In the genomic region with DNA sequence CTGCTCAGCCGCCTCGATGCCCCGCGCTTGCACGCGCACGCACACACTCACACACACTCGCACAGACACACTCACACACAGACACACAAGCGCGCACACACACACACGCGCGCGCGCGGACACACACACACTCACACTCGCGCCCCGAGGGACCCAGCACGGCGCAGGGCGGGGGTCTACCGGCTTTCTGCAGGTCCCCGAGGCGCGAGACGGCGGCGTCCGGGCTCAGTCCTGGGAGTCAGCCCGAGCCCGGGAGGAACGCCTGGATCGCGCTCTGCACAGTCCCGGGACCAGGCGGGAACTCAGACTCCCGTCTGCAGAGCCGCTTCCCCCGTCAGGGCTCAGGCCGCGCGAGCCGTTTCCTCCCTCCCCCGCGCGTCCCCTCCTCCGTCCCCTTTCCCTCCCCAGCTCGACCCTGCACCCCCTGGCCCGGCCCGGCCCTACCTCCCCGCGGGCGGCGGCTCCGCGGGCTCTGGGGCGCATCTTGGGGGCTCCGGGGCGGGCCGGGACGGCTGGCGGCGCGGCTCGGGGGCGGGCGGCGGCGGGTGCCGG, we compare ENCODE assay signal across 8 cellular contexts. TPM values are rescaled to one million over a fixed set of nuclear protein-coding genes. Genes with fewer than 3 reads are reported as not detected.
DNase-seq lines count a peak whose midpoint lies in the region; ATAC-seq, FAIRE-seq and TF ChIP-seq lines count a peak whose summit lies in the region.

No MANE protein-coding gene starts in this region.

- no peak overlapping the region for H3K27ac Mint-ChIP-seq in CD4-positive, alpha-beta T cell
- H3K27ac Mint-ChIP-seq in astrocyte (ENCODE audit: unreplicated experiment), result peak overlapping the region; percentile 99

- POLR2A ChIA-PET in CD4-positive, alpha-beta T cell (lab: Charles Lee), result interaction anchor here (1.0 kb wide), 1 partner anchor 162 kb away, joined by 3 read pairs; no protein-coding TSS in a partner anchor

- no peak for DNase-seq in CD4-positive, alpha-beta T cell
- DNase-seq in HK-2 (ENCODE audit: unreplicated experiment) (peak; percentile 40), astrocyte (ENCODE audit: low read depth) (peak; percentile 31), skeletal muscle cell (ENCODE audit: low read depth) (no peak), LoVo (ENCODE audit: low spot score) (no peak), RCC 7860 (ENCODE audit: low spot score) (no peak)

- FAIRE-seq in astrocyte (lab: Jason Lieb, UNC) (no peak), RCC 7860 (lab: Jason Lieb, UNC) (no peak)

- H3K4me2 ChIP-seq in astrocyte (ENCODE audit: low read length), result peak overlapping the region; percentile 85

- H3K4me1 ChIP-seq in astrocyte (ENCODE audit: insufficient read depth, low read length) (peaks cover 30% of the 10 kb centered on the region), iPS-15b (ENCODE audit: control insufficient read depth, insufficient read depth, low read length) (peaks cover 13% of the 10 kb centered on the region)

- H2AFZ ChIP-seq in astrocyte (ENCODE audit: low read depth, low read length), result peak overlapping the region; percentile 65

- peak overlapping the region; percentile 70 for H3K4me3 ChIP-seq in astrocyte (ENCODE audit: insufficient read depth, low read depth, low read length)
- H3K4me3 ChIP-seq in iPS-15b (ENCODE audit: low read depth, low read length), result peak overlapping the region; percentile 54
- H3K4me3 ChIP-seq in skeletal muscle cell (ENCODE audit: low read depth, low read length), result peak overlapping the region; percentile 58

- H3K9ac ChIP-seq in astrocyte (ENCODE audit: low read length), result peak overlapping the region; percentile 88
- H3K9ac ChIP-seq in iPS-15b (ENCODE audit: low read depth, low read length), result no peak overlapping the region

- no peak overlapping the region for H3K27ac ChIP-seq in CD4-positive, alpha-beta T cell (ENCODE audit: low read depth, low read length)
- H3K27ac ChIP-seq in astrocyte (ENCODE audit: low read depth, low read length), result peak overlapping the region; percentile 76

- intact Hi-C loops in CD4-positive, alpha-beta T cell (cut with DNase I, micrococcal nuclease), result no loop called here

- H3K27me3 ChIP-seq in CD4-positive, alpha-beta T cell (ENCODE audit: control insufficient read depth, insufficient read depth, low read length), result peaks cover 56% of the 10 kb centered on the region
- H3K27me3 ChIP-seq in astrocyte (ENCODE audit: insufficient read depth, low read length) (no peaks in the 10 kb centered on the region), iPS-15b (ENCODE audit: control insufficient read depth, insufficient read depth, low read length) (peaks cover 20% of the 10 kb centered on the region)

- CTCF ChIA-PET in CD4-positive, alpha-beta T cell (lab: Charles Lee), result no interaction called here

- ATAC-seq in CD4-positive, alpha-beta T cell (ENCODE audit: poor library complexity), result no peak
- no peak for ATAC-seq in GM19035 (IDR thresholded peaks at IDR 0.05; ENCODE audit: unreplicated experiment)

- H3K36me3 ChIP-seq in astrocyte (ENCODE audit: insufficient read depth, low read length) (peaks cover 4% of the 10 kb centered on the region), iPS-15b (ENCODE audit: control insufficient read depth, insufficient read depth, low read length) (no peaks in the 10 kb centered on the region)

- peaks cover 75% of the 10 kb centered on the region for H3K27me3 Mint-ChIP-seq in CD4-positive, alpha-beta T cell
- peaks cover 5% of the 10 kb centered on the region for H3K27me3 Mint-ChIP-seq in astrocyte (ENCODE audit: low read depth, unreplicated experiment)

- H3K36me3 Mint-ChIP-seq in CD4-positive, alpha-beta T cell (ENCODE audit: low read depth), result no peaks in the 10 kb centered on the region
- peaks cover 6% of the 10 kb centered on the region for H3K36me3 Mint-ChIP-seq in astrocyte (ENCODE audit: low read depth, unreplicated experiment)

- H3K4me1 Mint-ChIP-seq in CD4-positive, alpha-beta T cell (ENCODE audit: low read depth), result peaks cover 11% of the 10 kb centered on the region
- H3K4me1 Mint-ChIP-seq in astrocyte (ENCODE audit: low read depth, unreplicated experiment), result peaks cover 30% of the 10 kb centered on the region

- no peaks in the 10 kb centered on the region for H3K9me3 Mint-ChIP-seq in CD4-positive, alpha-beta T cell
- H3K9me3 Mint-ChIP-seq in astrocyte (ENCODE audit: unreplicated experiment), result peaks cover 2% of the 10 kb centered on the region

- peaks cover 13% of the 10 kb centered on the region for H4K20me1 ChIP-seq in astrocyte (ENCODE audit: insufficient read depth, low read length)

- TF ChIP-seq CTCF in CD4-positive, alpha-beta T cell (IDR thresholded peaks at IDR 0.05), result no peak
- no peak for TF ChIP-seq CTCF in astrocyte (IDR thresholded peaks at IDR 0.05; ENCODE audit: insufficient read depth, low read depth, low read length)

- no peaks in the 10 kb centered on the region for H3K9me3 ChIP-seq in CD4-positive, alpha-beta T cell (ENCODE audit: control insufficient read depth, low read length)
- H3K9me3 ChIP-seq in astrocyte (ENCODE audit: insufficient read depth, low read depth, low read length) (no peaks in the 10 kb centered on the region), iPS-15b (ENCODE audit: control insufficient read depth, insufficient read depth, low read length) (no peaks in the 10 kb centered on the region)

- peaks cover 36% of the 10 kb centered on the region for H3K79me2 ChIP-seq in astrocyte (ENCODE audit: insufficient read depth, low read length)

- peak overlapping the region; percentile 88 for H3K4me3 Mint-ChIP-seq in CD4-positive, alpha-beta T cell
- H3K4me3 Mint-ChIP-seq in astrocyte (ENCODE audit: unreplicated experiment), result peak overlapping the region; percentile 100

RNA-seq across cellular contexts. Expression of gene DENND2A, which starts 0.5 kb away (rescaled TPM):
- total RNA-seq in CD4-positive, alpha-beta T cell, result not detected
- total RNA-seq in astrocyte, result 41.7 and 42.1 TPM in 2 replicates

RNA-seq across cellular contexts. Expression of gene ADCK2, which starts 32.6 kb away (rescaled TPM):
- 10 to 100 TPM; 14.8 to 15.7 TPM for total RNA-seq in CD4-positive, alpha-beta T cell
- total RNA-seq in astrocyte, result 11.5 and 12.4 TPM in 2 replicates

RNA-seq across cellular contexts. Expression of gene NDUFB2, which starts 56.4 kb away (rescaled TPM):
- total RNA-seq in CD4-positive, alpha-beta T cell, result 10 to 100 TPM; 73.7 to 84.4 TPM
- 218 and 254 TPM in 2 replicates for total RNA-seq in astrocyte

Comparison
In these comparisons a context has a peak if more than half of its experiments do, and no peak if none do; other contexts are left out.
1. DNase-seq: peak in HK-2 (single experiment) and astrocyte (single experiment); none in CD4-positive, alpha-beta T cell (0 of 10), skeletal muscle cell (single experiment), LoVo (single experiment) and RCC 7860 (single experiment).
2. RNA of gene DENND2A, which starts 0.5 kb away (total RNA-seq): 41.7 to 42.1 TPM in astrocyte; not detected in CD4-positive, alpha-beta T cell; every median in the first group is over 10 times any median in the second.
3. Peak in every context shown above with its lines, with median percentiles within 50 percentile points of each other: H3K4me3 ChIP-seq.